ENCODE assay signal across 8 cellular contexts in the genomic region with DNA sequence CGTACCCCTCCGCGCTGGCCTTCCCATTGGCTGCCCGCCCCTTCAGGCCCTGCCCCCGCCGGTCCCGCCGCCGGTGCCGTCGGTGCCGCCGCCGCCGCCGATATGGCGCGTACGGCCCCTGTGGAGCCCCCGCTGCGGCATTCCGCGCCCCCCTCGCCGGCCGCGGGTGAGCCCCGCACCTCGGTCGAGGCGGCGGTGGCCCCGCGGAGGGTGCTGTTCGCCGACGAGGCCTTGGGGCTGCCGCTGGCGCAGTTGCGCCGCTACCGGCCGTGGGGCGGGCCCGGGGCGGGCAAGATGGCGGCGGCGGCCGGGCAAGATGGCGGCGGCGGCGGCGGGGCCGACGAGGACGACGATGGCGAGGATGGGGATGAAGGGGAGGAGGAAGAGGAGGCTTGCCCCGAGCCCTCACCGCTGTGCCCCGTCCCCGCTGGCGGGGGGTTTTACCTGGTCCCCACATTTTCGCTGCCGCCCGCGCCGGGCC. TPM values are rescaled to one million over a fixed set of nuclear protein-coding genes. Genes with fewer than 3 reads are reported as not detected.
DNase-seq lines count a peak whose midpoint lies in the region; ATAC-seq and TF ChIP-seq lines count a peak whose summit lies in the region.

PPP1R3F (plus strand) TSS at position 26 of the 481 bp plus-strand sequence; CDS start at position 103, 77 bp downstream.

- peak within 1 kb of the TSS; percentile 78 for H3K4me2 ChIP-seq in SU-DHL-6 (ENCODE audit: low read depth, low read length, poor library complexity, severe bottlenecking)
- peak within 1 kb of the TSS; percentile 92 for H3K4me2 ChIP-seq in fibroblast of lung (ENCODE audit: extremely low read depth, insufficient read depth, low read length)
- peak within 1 kb of the TSS; percentile 90 for H3K4me2 ChIP-seq in osteoblast (ENCODE audit: insufficient read depth, low read length)

- H3K36me3 ChIP-seq in SU-DHL-6 (ENCODE audit: low read length), result no peaks in the 10 kb centered on the region
- H3K36me3 ChIP-seq in fibroblast of lung (ENCODE audit: control insufficient read depth, insufficient read depth, low read length), result no peaks in the 10 kb centered on the region
- no peaks in the 10 kb centered on the region for H3K36me3 ChIP-seq in osteoblast (ENCODE audit: insufficient read depth, low read length)

- no peaks in the 10 kb centered on the region for H3K9me2 ChIP-seq in SU-DHL-6 (replicated peaks; ENCODE audit: insufficient read depth, low read length)

- H3K4me1 ChIP-seq in fibroblast of lung (ENCODE audit: control insufficient read depth, extremely low read depth, insufficient read depth, low read length), result no peaks in the 10 kb centered on the region
- H3K4me1 ChIP-seq in osteoblast (ENCODE audit: insufficient read depth, low read length), result no peaks in the 10 kb centered on the region

- H4K20me1 ChIP-seq in SU-DHL-6 (ENCODE audit: low read depth, low read length), result no peaks in the 10 kb centered on the region
- no peaks in the 10 kb centered on the region for H4K20me1 ChIP-seq in fibroblast of lung (ENCODE audit: control insufficient read depth, extremely low read depth, insufficient read depth, low read length)
- H4K20me1 ChIP-seq in osteoblast (ENCODE audit: insufficient read depth, low read length), result peaks cover 6% of the 10 kb centered on the region

- H3K27ac ChIP-seq in SU-DHL-6 (ENCODE audit: low read depth, low read length) (peak within 1 kb of the TSS; percentile 81), fibroblast of lung (ENCODE audit: insufficient read depth, low read length) (peak within 1 kb of the TSS; percentile 98), osteoblast (ENCODE audit: low read depth, low read length) (peak within 1 kb of the TSS; percentile 93)

- H3K9ac ChIP-seq in SU-DHL-6 (ENCODE audit: low read length), result peak within 1 kb of the TSS; percentile 72
- peak within 1 kb of the TSS; percentile 92 for H3K9ac ChIP-seq in fibroblast of lung (ENCODE audit: insufficient read depth, low read length)

- H3F3A ChIP-seq in SU-DHL-6 (ENCODE audit: insufficient read depth), result peaks cover 3% of the 10 kb centered on the region; the same call in 1 of the 2 replicates

- 0 out of 2 replicates have a peak, but pooled peaks cover 3% of the 10 kb centered on the region for H3K79me2 ChIP-seq in SU-DHL-6 (ENCODE audit: insufficient read depth, low read length)
- H3K79me2 ChIP-seq in fibroblast of lung (ENCODE audit: control insufficient read depth, insufficient read depth, low read length), result peaks cover 14% of the 10 kb centered on the region
- peaks cover 31% of the 10 kb centered on the region for H3K79me2 ChIP-seq in osteoblast (ENCODE audit: insufficient read depth, low read length)

- H3K4me3 ChIP-seq in SU-DHL-6 (ENCODE audit: insufficient read depth, low read length, poor library complexity, severe bottlenecking) (peak within 1 kb of the TSS; percentile 74), fibroblast of lung (replicated peaks in 1 of 4; ENCODE audit: control extremely low read depth in 1 of 4, insufficient read depth in 1 of 4, low read depth in 3 of 4, low read length in 4 of 4) (peak within 1 kb of the TSS; percentile 57 to 73 (median 62)), osteoblast (ENCODE audit: insufficient read depth, low read length) (peak within 1 kb of the TSS; percentile 73)

- peak within 1 kb of the TSS; percentile 56 for H2AFZ ChIP-seq in SU-DHL-6 (ENCODE audit: low read depth, low read length, severe bottlenecking)
- H2AFZ ChIP-seq in fibroblast of lung (ENCODE audit: low read length), result peak within 1 kb of the TSS; percentile 92
- peak within 1 kb of the TSS; percentile 89 for H2AFZ ChIP-seq in osteoblast (ENCODE audit: low read length)

- H3K9me3 ChIP-seq in SU-DHL-6 (ENCODE audit: insufficient read depth, low read length), result no peaks in the 10 kb centered on the region
- H3K9me3 ChIP-seq in fibroblast of lung (ENCODE audit: control insufficient read depth, insufficient read depth, low read depth, low read length), result no peaks in the 10 kb centered on the region
- no peaks in the 10 kb centered on the region for H3K9me3 ChIP-seq in osteoblast (ENCODE audit: low read depth, low read length)

- no peaks in the 10 kb centered on the region for H3K27me3 ChIP-seq in SU-DHL-6 (ENCODE audit: low read length)
- H3K27me3 ChIP-seq in fibroblast of lung (ENCODE audit: control insufficient read depth, insufficient read depth, low read length), result no peaks in the 10 kb centered on the region
- H3K27me3 ChIP-seq in osteoblast (ENCODE audit: insufficient read depth, low read length), result no peaks in the 10 kb centered on the region

- no peak for TF ChIP-seq CTCF in SU-DHL-6 (IDR thresholded peaks at IDR 0.05; ENCODE audit: insufficient read depth, low read length, poor library complexity, severe bottlenecking)
- TF ChIP-seq CTCF in fibroblast of lung (conservative IDR thresholded peaks at IDR 0.05 in 1 of 2, IDR thresholded peaks at IDR 0.05 in 1 of 2; ENCODE audit: low read depth in 1 of 2, low read length in 2 of 2), result no peak
- TF ChIP-seq CTCF in osteoblast (IDR thresholded peaks at IDR 0.05; ENCODE audit: extremely low read depth, low read depth, low read length), result no peak

- DNase-seq in fibroblast of lung (ENCODE audit: low read depth in 2 of 2), result no peak
- no peak for DNase-seq in osteoblast (ENCODE audit: insufficient read length, low spot score, missing footprints)
- no peak for DNase-seq in effector CD8-positive, alpha-beta T cell (lab: John Stamatoyannopoulos, UW)
- no peak for DNase-seq in midbrain (lab: John Stamatoyannopoulos, UW)

- ATAC-seq in GM18868 (IDR thresholded peaks at IDR 0.05; ENCODE audit: unreplicated experiment) (peak; percentile 24), HG02678 (IDR thresholded peaks at IDR 0.05; ENCODE audit: unreplicated experiment) (peak; percentile 20), HG03378 (IDR thresholded peaks at IDR 0.05; ENCODE audit: unreplicated experiment) (no peak)

RNA-seq across cellular contexts. Expression of gene PPP1R3F, which starts in this region (rescaled TPM):
- total RNA-seq in fibroblast of lung (6.8 and 10.8 TPM in 2 replicates), osteoblast (3.2 and 4.0 TPM in 2 replicates)
- polyA plus RNA-seq in fibroblast of lung, result 0.93 and 0.95 TPM in 2 replicates
- polyA plus RNA-seq in fibroblast of lung (2012), result 1.4 and 1.5 TPM in 2 replicates
- polyA minus RNA-seq in fibroblast of lung (ENCODE audit: low replicate concordance), result 0.19 and 0.86 TPM in 2 replicates
